Comparison of ENCODE assay signal across 18 cellular contexts in genomic region chr4:134708616-134709015, GRCh38.
A peak's percentile ranks its signal among the peaks of the same experiment; 100 is the strongest.
DNase-seq lines count a peak whose midpoint lies in the region; TF ChIP-seq lines count a peak whose summit lies in the region.
"Had no signal": no experiment of that assay in that cellular context is flagged by ENCODE, and none has a peak within 500 bp of the region (broad histone marks: within the 10 kb centered on the region; RNA-seq: fewer than 3 reads in every experiment).

No MANE protein-coding gene starts in this region.

- BruUV-seq in mammary epithelial cell (replicated peaks; lab: Mats Ljungman, UMichigan) = no TSS peak

- H3K36me3 ChIP-seq in mammary epithelial cell (ENCODE audit: insufficient read depth, low read length) = no peaks in the 10 kb centered on the region
- peaks cover 0 to 3% of the 10 kb centered on the region in 2 experiments for H3K36me3 ChIP-seq in trophoblast cell (ENCODE audit: control insufficient read depth in 1 of 2, insufficient read depth in 2 of 2, low read length in 2 of 2)
- no peaks in the 10 kb centered on the region for H3K36me3 ChIP-seq in sigmoid colon

- no peak overlapping the region for H3K14ac ChIP-seq in trophoblast cell (ENCODE audit: low read length)

- H3K4me2 ChIP-seq in mammary epithelial cell (ENCODE audit: insufficient read depth, low read depth, low read length) (peak overlapping the region; percentile 43), trophoblast cell (ENCODE audit: low read length) (no peak overlapping the region)
- H3K4me2 ChIP-seq: SK-N-SH had no signal

- H2BK5ac ChIP-seq in trophoblast cell (ENCODE audit: low read depth, low read length, poor library complexity) = no peak overlapping the region

- TF ChIP-seq EP300 in sigmoid colon (IDR thresholded peaks at IDR 0.05) = no peak

- TF ChIP-seq POLR2A in sigmoid colon (IDR thresholded peaks at IDR 0.05) = no peak

- no peak overlapping the region for H4K8ac ChIP-seq in trophoblast cell (ENCODE audit: low read depth, low read length)

- H4K91ac ChIP-seq in trophoblast cell (ENCODE audit: low read depth, low read length) = peak overlapping the region; percentile 14

- H3K27me3 ChIP-seq in mammary epithelial cell (ENCODE audit: insufficient read depth, low read length) (no peaks in the 10 kb centered on the region), trophoblast cell (ENCODE audit: insufficient read depth, low read length) (no peaks in the 10 kb centered on the region), sigmoid colon (no peaks in the 10 kb centered on the region)

- no peaks in the 10 kb centered on the region for H3K9me3 ChIP-seq in mammary epithelial cell (replicated peaks; ENCODE audit: insufficient read depth, low read length)
- H3K9me3 ChIP-seq in trophoblast cell (ENCODE audit: insufficient read depth, low read depth, low read length) = no peaks in the 10 kb centered on the region
- no peaks in the 10 kb centered on the region for H3K9me3 ChIP-seq in sigmoid colon
- H3K9me3 ChIP-seq: SK-N-SH had no signal

- H3K4me1 ChIP-seq in mammary epithelial cell (ENCODE audit: insufficient read depth, low read length) (no peaks in the 10 kb centered on the region), trophoblast cell (ENCODE audit: control insufficient read depth in 1 of 2, insufficient read depth in 2 of 2, low read length in 2 of 2) (no peaks in the 10 kb centered on the region), sigmoid colon (no peaks in the 10 kb centered on the region)

- intact Hi-C loops in mammary epithelial cell (cut with micrococcal nuclease) = no loop called here
- intact Hi-C loops in sigmoid colon (cut with DNase I) = no loop called here

- no peaks in the 10 kb centered on the region for H4K20me1 ChIP-seq in mammary epithelial cell (ENCODE audit: insufficient read depth, low read length)

- TF ChIP-seq CTCF in mammary epithelial cell (conservative IDR thresholded peaks at IDR 0.05 in 1 of 2, IDR thresholded peaks at IDR 0.05 in 1 of 2; ENCODE audit: extremely low read depth in 1 of 2, insufficient read depth in 1 of 2, low read depth in 1 of 2, low read length in 2 of 2) (no peak), sigmoid colon (IDR thresholded peaks at IDR 0.05) (no peak)

- H3K18ac ChIP-seq in trophoblast cell (ENCODE audit: low read length) = no peak overlapping the region

- DNase-seq in NCI-H1105 treated with DMSO at 0.1 percent for 48 hours (lab: John Stamatoyannopoulos, UW) = peak; percentile 42
- no peak for DNase-seq in NCI-H1105 (lab: John Stamatoyannopoulos, UW)
- peak; percentile 1 for DNase-seq in NCI-H82 (lab: John Stamatoyannopoulos, UW)
- no peak for DNase-seq in NCI-H82 treated with DMSO at 0.1 percent for 48 hours (lab: John Stamatoyannopoulos, UW; ENCODE audit: unreplicated experiment)
- no peak for DNase-seq in mammary epithelial cell
- DNase-seq in trophoblast cell = no peak
- DNase-seq in sigmoid colon = no peak
- DNase-seq in AG08396 (ENCODE audit: low spot score) = no peak
- DNase-seq: 8988T, ACHN, DND-41, NCI-H1092, NCI-H2029, NCI-H345, NCI-H526, SK-N-SH, SW 1271 had no signal

- CTCF ChIA-PET in mammary epithelial cell (lab: Charles Lee; ENCODE audit: low non-redundant PET) = no interaction called here

- no peak overlapping the region for H3K23ac ChIP-seq in trophoblast cell (ENCODE audit: low read length)

- H3K4ac ChIP-seq in trophoblast cell (ENCODE audit: low read depth, low read length) = no peak overlapping the region

- in situ Hi-C loops in mammary epithelial cell (cut with MboI; ENCODE audit: low sequenced_read_pairs in 2 of 2) = no loop called here

- H2BK12ac ChIP-seq in trophoblast cell (ENCODE audit: low read length) = no peak overlapping the region

- H4K12ac ChIP-seq in trophoblast cell (ENCODE audit: low read depth, low read length) = no peak overlapping the region

- H2BK120ac ChIP-seq in trophoblast cell (ENCODE audit: insufficient read depth, low read length, poor library complexity) = no peak overlapping the region

- H3K79me2 ChIP-seq in mammary epithelial cell (ENCODE audit: insufficient read depth, low read length) = no peaks in the 10 kb centered on the region
- no peaks in the 10 kb centered on the region for H3K79me2 ChIP-seq in trophoblast cell (ENCODE audit: control insufficient read depth, insufficient read depth, low read length, poor library complexity)

- no peak overlapping the region for H3K9ac ChIP-seq in mammary epithelial cell (ENCODE audit: insufficient read depth, low read length)
- no peak overlapping the region for H3K9ac ChIP-seq in trophoblast cell (ENCODE audit: low read length)
- H3K9ac ChIP-seq: SK-N-SH had no signal

- H3K4me3 ChIP-seq in mammary epithelial cell (replicated peaks in 1 of 3; ENCODE audit: insufficient read depth in 1 of 3, low read depth in 2 of 3, low read length in 3 of 3) (no peak overlapping the region), trophoblast cell (ENCODE audit: low read depth, low read length) (no peak overlapping the region), sigmoid colon (no peak overlapping the region)

- H3K79me1 ChIP-seq in trophoblast cell (ENCODE audit: low read length) = no peaks in the 10 kb centered on the region

- H3K27ac ChIP-seq in mammary epithelial cell (ENCODE audit: insufficient read depth, low read depth, low read length) (no peak overlapping the region), trophoblast cell (ENCODE audit: low read depth, low read length) (no peak overlapping the region), sigmoid colon (no peak overlapping the region)
- H3K27ac ChIP-seq: HL-60 had no signal

- H2AFZ ChIP-seq in mammary epithelial cell (ENCODE audit: low read depth, low read length) = peak overlapping the region; percentile 31
- peak overlapping the region; percentile 71 for H2AFZ ChIP-seq in trophoblast cell (ENCODE audit: insufficient read depth, low read length, poor library complexity)

- dilution Hi-C loops in mammary epithelial cell (cut with HindIII; ENCODE audit: low sequenced_read_pairs) = no loop called here

- H2AK5ac ChIP-seq in trophoblast cell (ENCODE audit: low read length) = no peak overlapping the region

Comparison
In these comparisons a context has a peak if more than half of its experiments do, and no peak if none do; other contexts are left out.
1. DNase-seq: peak in NCI-H1105 treated with DMSO at 0.1 percent for 48 hours (single experiment) and NCI-H82 (single experiment); none in NCI-H1105 (single experiment), NCI-H82 treated with DMSO at 0.1 percent for 48 hours (single experiment), mammary epithelial cell (single experiment), trophoblast cell (0 of 2), sigmoid colon (single experiment) and AG08396 (single experiment).